29 cellular contexts compared by ENCODE assay signal in genomic region chr5:26883375-26883774, GRCh38.
"Had no signal": no experiment of that assay in that cellular context is flagged by ENCODE, and none has a peak within 500 bp of the region (broad histone marks: within the 10 kb centered on the region; RNA-seq: fewer than 3 reads in every experiment).

No MANE protein-coding gene starts in this region.

- H2AFZ ChIP-seq: neural progenitor cell, parathyroid adenoma had no signal

- DNase-seq: naive thymus-derived CD8-positive, alpha-beta T cell; nephron progenitor cell; occipital lobe; ovary; posterior cingulate gyrus; psoas muscle; right cardiac atrium; right lobe of liver; spleen; stimulated activated CD4-positive, alpha-beta T cell treated with anti-CD3 and anti-CD28 coated beads, Interleukin-12 subunit alpha, Interleukin-12 subunit beta, amount 100 ng/mL, for 4 hours; stimulated activated CD4-positive, alpha-beta T cell treated with anti-CD3 and anti-CD28 coated beads, Interleukin-1b, Interleukin-23, amount 100 ng/mL, for 48 hours; stimulated activated CD4-positive, alpha-beta T cell treated with anti-CD3 and anti-CD28 coated beads, Interleukin-4, amount 100 ng/mL, for 1 hour; stimulated activated CD4-positive, alpha-beta T cell treated with anti-CD3 and anti-CD28 coated beads, Interleukin-4, amount 100 ng/mL, for 4 hours; stimulated activated CD8-positive, alpha-beta memory T cell treated with anti-CD3 and anti-CD28 coated beads, Interleukin-4, amount 100 ng/mL, for 48 hours; stimulated activated naive CD4-positive, alpha-beta T cell; stomach; thyroid gland; trophoblast cell; upper lobe of left lung had no signal

- H3K9me3 ChIP-seq: ovary, psoas muscle, right lobe of liver, stomach, thoracic aorta, thyroid gland, tibial nerve, upper lobe of left lung, vagina had no signal

- H3K4me2 ChIP-seq: neural progenitor cell, smooth muscle cell had no signal

- H3K4me3 ChIP-seq: neural progenitor cell, ovary, psoas muscle, right lobe of liver, skin epidermis, smooth muscle cell, spleen, stomach, thoracic aorta, thyroid gland, tibial nerve, upper lobe of left lung, vagina had no signal

- H3K36me3 ChIP-seq: neural progenitor cell, ovary, right lobe of liver, spleen, stomach, thoracic aorta, thyroid gland, tibial nerve, upper lobe of left lung, vagina had no signal

- ATAC-seq: naive thymus-derived CD8-positive, alpha-beta T cell; natural killer cell treated with Interleukin-12 subunit alpha and Interleukin-12 subunit beta and Interleukin-15 and Interleukin-18, amount 100 ng/mL, for 72 hours; psoas muscle; right cardiac atrium; right lobe of liver; stimulated activated memory B cell treated with anti-CD40 and anti-IgM and Interleukin-4, amounts not matched to agents 10 μg/mL and 1 μg/mL and 100 μg/mL, for 72 hours had no signal

- H3K4me1 ChIP-seq: neural progenitor cell, parathyroid adenoma, psoas muscle, right lobe of liver, spleen, stomach, thyroid gland, tibial nerve, upper lobe of left lung, vagina had no signal

- FAIRE-seq: urothelium cell line had no signal

- H3K27me3 ChIP-seq: neural progenitor cell, ovary, right lobe of liver, spleen, stomach, thyroid gland, tibial nerve, upper lobe of left lung, vagina had no signal

- H3K9ac ChIP-seq: neural progenitor cell, parathyroid adenoma had no signal

- H3K27ac ChIP-seq: neural progenitor cell, ovary, parathyroid adenoma, psoas muscle, right lobe of liver, skin epidermis, spleen, stomach, thoracic aorta, thyroid gland, tibial nerve, upper lobe of left lung, vagina had no signal

- H3K79me2 ChIP-seq: parathyroid adenoma had no signal
